8 cellular contexts compared by ENCODE assay signal in the genomic region with DNA sequence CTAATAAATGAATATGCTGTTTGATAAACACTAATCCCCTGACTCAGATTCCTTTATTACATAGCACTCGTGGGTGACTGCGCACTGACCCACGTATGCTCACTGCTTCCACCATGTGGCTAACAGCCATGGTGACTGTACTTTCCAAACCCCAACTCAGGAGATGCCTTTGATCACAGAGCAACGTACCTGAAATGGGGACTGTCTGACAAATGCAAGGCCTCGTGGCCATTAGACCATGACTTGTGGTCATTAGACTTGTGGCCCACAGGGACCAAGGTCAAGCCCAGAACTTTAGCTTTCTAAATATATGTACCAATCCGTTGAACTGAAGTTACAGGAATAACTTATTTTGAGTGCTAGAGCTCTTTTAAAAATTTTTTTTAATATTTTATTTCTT. TPM values are rescaled to one million over a fixed set of nuclear protein-coding genes. Genes with fewer than 3 reads are reported as not detected.
DNase-seq lines count a peak whose midpoint lies in the region; ATAC-seq and TF ChIP-seq lines count a peak whose summit lies in the region.

No MANE protein-coding gene starts in this region.

- ATAC-seq in GM19025 (IDR thresholded peaks at IDR 0.05; ENCODE audit: low read depth, unreplicated experiment) (peak; percentile 73), HG03175 (IDR thresholded peaks at IDR 0.05; ENCODE audit: unreplicated experiment) (peak; percentile 92)

- H3K9me2 ChIP-seq in OCI-LY1 (ENCODE audit: low read depth, low read length), result no peaks in the 10 kb centered on the region

- TF ChIP-seq CTCF in OCI-LY1 (IDR thresholded peaks at IDR 0.05; ENCODE audit: low read length) (peak; percentile 89), fibroblast of lung (conservative IDR thresholded peaks at IDR 0.05 in 1 of 2, IDR thresholded peaks at IDR 0.05 in 1 of 2; ENCODE audit: low read depth in 1 of 2, low read length in 2 of 2) (peak; percentile 75 to 88), osteocyte (IDR thresholded peaks at IDR 0.05) (peak; percentile 74)

- H3K27me3 Mint-ChIP-seq in CD4-positive, alpha-beta memory T cell, result no peaks in the 10 kb centered on the region
- H3K27me3 Mint-ChIP-seq in osteocyte (ENCODE audit: unreplicated experiment), result no peaks in the 10 kb centered on the region

- H3K36me3 ChIP-seq in CD4-positive, alpha-beta memory T cell (ENCODE audit: insufficient read depth, low read length), result peaks cover 61% of the 10 kb centered on the region
- peaks cover 81% of the 10 kb centered on the region for H3K36me3 ChIP-seq in OCI-LY1 (ENCODE audit: insufficient read depth, low read length)
- no peaks in the 10 kb centered on the region for H3K36me3 ChIP-seq in fibroblast of lung (ENCODE audit: control insufficient read depth, insufficient read depth, low read length)

- H2AFZ ChIP-seq in OCI-LY1 (ENCODE audit: low read length) (no peak overlapping the region), fibroblast of lung (ENCODE audit: low read length) (no peak overlapping the region)

- CTCF ChIA-PET in CD4-positive, alpha-beta memory T cell (lab: Charles Lee; ENCODE audit: partially characterized antibody), result interaction anchor here (0.7 to 12.5 kb wide), 27 partner anchors 9 to 431 kb away, joined by 3 to 237 read pairs (median 4); partner anchors contain the start of gene MED7

- H3K79me2 ChIP-seq in OCI-LY1 (ENCODE audit: insufficient read depth, low read length) (no peaks in the 10 kb centered on the region), fibroblast of lung (ENCODE audit: control insufficient read depth, insufficient read depth, low read length) (no peaks in the 10 kb centered on the region)

- H3K9me3 Mint-ChIP-seq in CD4-positive, alpha-beta memory T cell, result peaks cover 0 to 1% (median 0%) of the 10 kb centered on the region in 8 donors
- no peaks in the 10 kb centered on the region for H3K9me3 Mint-ChIP-seq in osteocyte (ENCODE audit: unreplicated experiment)

- H3K4me3 Mint-ChIP-seq in CD4-positive, alpha-beta memory T cell, result peak overlapping the region in 1 of 8 donors; percentile 2
- no peak overlapping the region for H3K4me3 Mint-ChIP-seq in osteocyte (ENCODE audit: unreplicated experiment)

- POLR2A ChIA-PET in CD4-positive, alpha-beta memory T cell (lab: Charles Lee; ENCODE audit: partially characterized antibody), result interaction anchor here (0.7 to 3.4 kb wide), 6 partner anchors 40 to 170 kb away, joined by 3 to 18 read pairs (median 6); partner anchors contain the start of gene MED7

- no peaks in the 10 kb centered on the region for H4K20me1 ChIP-seq in OCI-LY1 (ENCODE audit: insufficient read depth, low read length)
- no peaks in the 10 kb centered on the region for H4K20me1 ChIP-seq in fibroblast of lung (ENCODE audit: control insufficient read depth, extremely low read depth, insufficient read depth, low read length)

- H3K27me3 ChIP-seq in CD4-positive, alpha-beta memory T cell (ENCODE audit: insufficient read depth, low read length), result no peaks in the 10 kb centered on the region
- H3K27me3 ChIP-seq in OCI-LY1 (ENCODE audit: insufficient read depth, low read length), result no peaks in the 10 kb centered on the region
- H3K27me3 ChIP-seq in fibroblast of lung (ENCODE audit: control insufficient read depth, insufficient read depth, low read length), result no peaks in the 10 kb centered on the region

- intact Hi-C loops in CD4-positive, alpha-beta memory T cell (cut with micrococcal nuclease), result loop anchor here (1.0 to 2.0 kb wide), 4 partner anchors 18 to 163 kb away; partner anchors contain the start of gene CYFIP2

- DNase-seq in CD4-positive, alpha-beta memory T cell, result peak; percentile 55 to 71 (median 61)
- peak; percentile 64 for DNase-seq in activated T-cell treated with anti-CD3 and anti-CD28 coated beads, Interleukin-2, amount 50 U/mL, for 1 hour
- DNase-seq in fibroblast of lung (ENCODE audit: low read depth in 2 of 2), result peak; percentile 53 to 65
- DNase-seq in osteocyte (ENCODE audit: extremely low spot score, unreplicated experiment), result no peak
- DNase-seq in NCI-H1048 (lab: John Stamatoyannopoulos, UW), result no peak

- H3F3A ChIP-seq in OCI-LY1 (ENCODE audit: insufficient read depth, low read length), result no peaks in the 10 kb centered on the region

- no peaks in the 10 kb centered on the region for H3K9me3 ChIP-seq in CD4-positive, alpha-beta memory T cell (ENCODE audit: control insufficient read depth in 1 of 2, low read length in 2 of 2)
- no peaks in the 10 kb centered on the region for H3K9me3 ChIP-seq in OCI-LY1 (ENCODE audit: low read length)
- H3K9me3 ChIP-seq in fibroblast of lung (ENCODE audit: control insufficient read depth, insufficient read depth, low read depth, low read length), result no peaks in the 10 kb centered on the region

- H3K4me1 ChIP-seq in CD4-positive, alpha-beta memory T cell (ENCODE audit: insufficient read depth, low read length), result peaks cover 33% of the 10 kb centered on the region
- H3K4me1 ChIP-seq in OCI-LY1 (ENCODE audit: insufficient read depth, low read length, severe bottlenecking), result peaks cover 25% of the 10 kb centered on the region
- H3K4me1 ChIP-seq in fibroblast of lung (ENCODE audit: control insufficient read depth, extremely low read depth, insufficient read depth, low read length), result no peaks in the 10 kb centered on the region

- H3K27ac ChIP-seq in CD4-positive, alpha-beta memory T cell (ENCODE audit: low read depth, low read length), result no peak overlapping the region
- H3K27ac ChIP-seq in OCI-LY1 (ENCODE audit: low read depth, low read length, poor library complexity, severe bottlenecking) (peak overlapping the region; percentile 60), fibroblast of lung (ENCODE audit: insufficient read depth, low read length) (no peak overlapping the region)

- H3K4me2 ChIP-seq in OCI-LY1 (ENCODE audit: low read length), result no peak overlapping the region
- H3K4me2 ChIP-seq in fibroblast of lung (ENCODE audit: extremely low read depth, insufficient read depth, low read length), result no peak overlapping the region

- H3K4me3 ChIP-seq in CD4-positive, alpha-beta memory T cell (ENCODE audit: low read length in 2 of 2), result no peak overlapping the region
- H3K4me3 ChIP-seq in OCI-LY1 (ENCODE audit: low read depth, low read length, poor library complexity, severe bottlenecking) (no peak overlapping the region), fibroblast of lung (replicated peaks in 1 of 4; ENCODE audit: control extremely low read depth in 1 of 4, insufficient read depth in 1 of 4, low read depth in 3 of 4, low read length in 4 of 4) (no peak overlapping the region)

- peak overlapping the region; percentile 24 to 94 (median 77) for H3K27ac Mint-ChIP-seq in CD4-positive, alpha-beta memory T cell
- no peak overlapping the region for H3K27ac Mint-ChIP-seq in osteocyte (ENCODE audit: unreplicated experiment)

- H3K36me3 Mint-ChIP-seq in CD4-positive, alpha-beta memory T cell, result peaks cover 66 to 70% of the 10 kb centered on the region in 2 donors
- no peaks in the 10 kb centered on the region for H3K36me3 Mint-ChIP-seq in osteocyte (ENCODE audit: unreplicated experiment)

- peaks cover 23 to 42% (median 34%) of the 10 kb centered on the region in 4 donors for H3K4me1 Mint-ChIP-seq in CD4-positive, alpha-beta memory T cell
- peaks cover 5% of the 10 kb centered on the region for H3K4me1 Mint-ChIP-seq in osteocyte (ENCODE audit: unreplicated experiment)

- H3K9ac ChIP-seq in OCI-LY1 (ENCODE audit: low read length) (no peak overlapping the region), fibroblast of lung (ENCODE audit: insufficient read depth, low read length) (no peak overlapping the region)

RNA-seq across cellular contexts. Expression of gene CYFIP2, which starts 46.6 kb away (rescaled TPM):
- 100 to 1,000 TPM; 317 to 325 TPM for total RNA-seq in CD4-positive, alpha-beta memory T cell
- 100 to 1,000 TPM; 432 to 516 TPM for polyA plus RNA-seq in CD4-positive, alpha-beta memory T cell
- total RNA-seq in fibroblast of lung, result 16.4 and 27.6 TPM in 2 replicates
- polyA plus RNA-seq in fibroblast of lung, result 5.0 and 6.5 TPM in 2 replicates
- polyA plus RNA-seq in fibroblast of lung (2012), result 5.8 and 11.6 TPM in 2 replicates
- polyA minus RNA-seq in fibroblast of lung (ENCODE audit: low replicate concordance), result 39.4 and 44.8 TPM in 2 replicates
- total RNA-seq in osteocyte, result 26.4 and 33.4 TPM in 2 replicates

Comparison
In these comparisons a context has a peak if more than half of its experiments do, and no peak if none do; other contexts are left out.
1. DNase-seq: peak in CD4-positive, alpha-beta memory T cell (5 of 5), activated T-cell treated with anti-CD3 and anti-CD28 coated beads, Interleukin-2, amount 50 U/mL, for 1 hour (single experiment) and fibroblast of lung (2 of 2); none in osteocyte (single experiment) and NCI-H1048 (single experiment).
2. Peak in every context shown above with its lines, with median percentiles within 50 percentile points of each other: CTCF ChIP-seq.